Comparison of ENCODE assay signal across 24 cellular contexts in the genomic region with DNA sequence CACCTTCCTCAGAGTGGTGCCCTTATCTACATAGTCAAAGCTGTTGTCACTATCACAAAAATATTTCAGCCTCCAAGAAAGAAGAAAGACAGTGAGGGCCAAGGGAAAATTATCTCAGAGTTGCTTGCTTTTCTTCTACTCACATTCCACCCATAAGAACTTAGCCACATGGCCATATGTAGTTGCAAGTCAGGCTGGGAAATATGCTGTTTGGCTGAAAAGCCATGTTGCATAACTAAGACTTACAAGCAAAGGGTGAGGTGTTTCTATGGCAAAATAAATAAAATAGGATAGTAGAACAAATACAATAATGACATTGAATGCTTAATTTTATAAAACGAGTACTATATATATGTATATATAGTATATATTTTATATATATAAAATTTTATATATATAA.
"Had no signal": no experiment of that assay in that cellular context is flagged by ENCODE, and none has a peak within 500 bp of the region (broad histone marks: within the 10 kb centered on the region; RNA-seq: fewer than 3 reads in every experiment).

No MANE protein-coding gene starts in this region.

- FAIRE-seq: islet of Langerhans had no signal

- ATAC-seq: activated naive CD8-positive, alpha-beta T cell treated with anti-CD3 and anti-CD28 coated beads, Interleukin-2, amount 50 U/mL, for 24 hours; activated T-cell treated with anti-CD3 and anti-CD28 coated beads, Interleukin-2, amount 50 U/mL, for 72 hours; gastrocnemius medialis; left ventricle myocardium superior; natural killer cell; T-helper 17 cell had no signal

- H3K4me1 ChIP-seq: gastrocnemius medialis, upper lobe of left lung had no signal

- H3K4me3 ChIP-seq: gastrocnemius medialis, thoracic aorta, upper lobe of left lung had no signal

- DNase-seq: activated CD4-positive, alpha-beta T cell treated with anti-CD3 and anti-CD28 coated beads for 4 hours; activated CD4-positive, alpha-beta T cell treated with anti-CD3 and anti-CD28 coated beads, Interleukin-2, amount 50 U/mL, for 48 hours; activated CD4-positive, CD25-positive, alpha-beta regulatory T cell; activated gamma-delta T cell; activated naive CD4-positive, alpha-beta T cell treated with anti-CD3 and anti-CD28 coated beads, Interleukin-2, amount 50 U/mL, for 16 hours; activated naive CD8-positive, alpha-beta T cell treated with anti-CD3 and anti-CD28 coated beads, Interleukin-2, amount 50 U/mL, for 24 hours; activated T-cell treated with anti-CD3 and anti-CD28 coated beads, Interleukin-2, amount 50 U/mL, for 72 hours; aorta; cortex of kidney; endodermal cell; gastrocnemius medialis; hypothalamus; left ventricle myocardium superior; mammary epithelial cell; midbrain; natural killer cell; retina; stimulated activated CD4-positive, alpha-beta T cell treated with anti-CD3 and anti-CD28 coated beads, Interleukin-4, amount 100 ng/mL, for 24 hours; stimulated activated naive CD4-positive, alpha-beta T cell treated with Interleukin-2 at 50 U/mL for 16 hours; SW 1271; T-helper 17 cell; upper lobe of left lung had no signal

- H3K27ac ChIP-seq: gastrocnemius medialis, thoracic aorta, upper lobe of left lung had no signal

- H3K27me3 ChIP-seq: gastrocnemius medialis, upper lobe of left lung had no signal

- H3K36me3 ChIP-seq: gastrocnemius medialis, thoracic aorta, upper lobe of left lung had no signal

- H3K9me3 ChIP-seq: gastrocnemius medialis, upper lobe of left lung had no signal
